ENCODE assay signal across 16 cellular contexts in the genomic region with DNA sequence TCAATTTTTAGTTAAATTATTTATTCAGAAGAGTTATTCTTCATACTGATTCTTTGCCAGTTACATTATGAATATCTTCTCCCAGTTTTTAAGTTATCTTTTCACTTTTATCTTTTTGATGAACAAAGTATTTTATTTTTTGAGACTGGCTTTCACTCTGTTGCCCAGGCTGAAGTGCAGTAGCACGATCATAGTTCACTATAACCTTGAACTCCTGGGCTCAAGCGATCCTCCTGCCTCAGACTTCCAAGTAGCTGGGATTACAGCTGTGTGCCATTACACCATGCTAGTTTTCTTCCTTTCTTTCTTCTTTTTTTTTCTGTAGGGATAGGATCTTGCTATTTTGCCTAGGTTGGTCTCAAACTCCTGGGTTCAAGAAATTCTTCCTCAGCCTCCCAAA. TPM values are rescaled to one million over a fixed set of nuclear protein-coding genes. Genes with fewer than 3 reads are reported as not detected.
A peak's percentile ranks its signal among the peaks of the same experiment; 100 is the strongest.
DNase-seq lines count a peak whose midpoint lies in the region; ATAC-seq and TF ChIP-seq lines count a peak whose summit lies in the region.
"Had no signal": no experiment of that assay in that cellular context is flagged by ENCODE, and none has a peak within 500 bp of the region (broad histone marks: within the 10 kb centered on the region; RNA-seq: fewer than 3 reads in every experiment).

No MANE protein-coding gene starts in this region.

- BruUV-seq in MCF 10A (replicated peaks; lab: Mats Ljungman, UMichigan) (no TSS peak), mammary epithelial cell (replicated peaks; lab: Mats Ljungman, UMichigan) (no TSS peak), Caco-2 (replicated peaks; lab: Mats Ljungman, UMichigan) (no TSS peak)

- POLR2A ChIA-PET in MCF 10A (lab: Yijun Ruan, JAX): no interaction called here
- POLR2A ChIA-PET in Caco-2 (lab: Charles Lee): no interaction called here
- POLR2A ChIA-PET in naive thymus-derived CD4-positive, alpha-beta T cell (lab: Charles Lee): no interaction called here

- no peak overlapping the region for H3K4me3 ChIP-seq in mammary epithelial cell (replicated peaks in 1 of 3; ENCODE audit: insufficient read depth in 1 of 3, low read depth in 2 of 3, low read length in 3 of 3)
- H3K4me3 ChIP-seq in liver (ENCODE audit: low read depth in 1 of 3, low read length in 3 of 3): no peak overlapping the region
- H3K4me3 ChIP-seq in Caco-2 (ENCODE audit: low read depth, low read length): no peak overlapping the region
- H3K4me3 ChIP-seq in naive thymus-derived CD4-positive, alpha-beta T cell (ENCODE audit: low read length): no peak overlapping the region
- H3K4me3 ChIP-seq: BLaER1 treated with 17β-estradiol and CSF1 and Interleukin-3, amounts not matched to agents 10 nM and 100 nM; GM23248; HAP-1 had no signal

- no peak for ATAC-seq in naive thymus-derived CD4-positive, alpha-beta T cell
- ATAC-seq: CD8-positive, alpha-beta T cell had no signal

- TF ChIP-seq CTCF in MCF 10A (IDR thresholded peaks at IDR 0.05; ENCODE audit: unreplicated experiment) (no peak), mammary epithelial cell (conservative IDR thresholded peaks at IDR 0.05 in 1 of 2, IDR thresholded peaks at IDR 0.05 in 1 of 2; ENCODE audit: extremely low read depth in 1 of 2, insufficient read depth in 1 of 2, low read depth in 1 of 2, low read length in 2 of 2) (no peak), HFFc6 (IDR thresholded peaks at IDR 0.05) (no peak), liver (IDR thresholded peaks at IDR 0.05; ENCODE audit: low read depth, low read length, missing input control) (no peak), progenitor cell of endocrine pancreas (IDR thresholded peaks at IDR 0.05; ENCODE audit: unreplicated experiment) (no peak), Caco-2 (IDR thresholded peaks at IDR 0.05; ENCODE audit: insufficient read depth in 1 of 2, low read depth in 1 of 2, low read length in 1 of 2, severe bottlenecking in 1 of 2, unreplicated experiment in 1 of 2) (no peak)

- H3K27me3 Mint-ChIP-seq in MCF 10A (ENCODE audit: insufficient read depth, unreplicated experiment) (no peaks in the 10 kb centered on the region), HFFc6 (ENCODE audit: insufficient read depth) (no peaks in the 10 kb centered on the region), progenitor cell of endocrine pancreas (no peaks in the 10 kb centered on the region), Caco-2 (ENCODE audit: insufficient read depth, unreplicated experiment) (no peaks in the 10 kb centered on the region)
- H3K27me3 Mint-ChIP-seq in naive thymus-derived CD4-positive, alpha-beta T cell: peaks cover 0 to 5% (median 0%) of the 10 kb centered on the region in 5 donors
- H3K27me3 Mint-ChIP-seq: B cell had no signal

- peaks cover 8% of the 10 kb centered on the region for H3K36me3 ChIP-seq in mammary epithelial cell (ENCODE audit: insufficient read depth, low read length)
- peaks cover 1 to 6% (median 3%) of the 10 kb centered on the region in 4 donors for H3K36me3 ChIP-seq in liver (ENCODE audit: control insufficient read depth in 4 of 4, insufficient read depth in 3 of 4, low read depth in 1 of 4, low read length in 3 of 4)
- H3K36me3 ChIP-seq in Caco-2 (ENCODE audit: control insufficient read depth, insufficient read depth, low read length): peaks cover 2% of the 10 kb centered on the region; the same call in 1 of the 2 replicates
- H3K36me3 ChIP-seq in naive thymus-derived CD4-positive, alpha-beta T cell (ENCODE audit: control insufficient read depth in 2 of 3, insufficient read depth in 3 of 3, low read length in 3 of 3): peaks cover 0 to 15% (median 0%) of the 10 kb centered on the region in 3 experiments

- H3K27me3 ChIP-seq in mammary epithelial cell (ENCODE audit: insufficient read depth, low read length) (no peaks in the 10 kb centered on the region), liver (ENCODE audit: control insufficient read depth in 4 of 4, insufficient read depth in 4 of 4, low read length in 3 of 4) (no peaks in the 10 kb centered on the region), Caco-2 (replicated peaks; ENCODE audit: control insufficient read depth, insufficient read depth, low read length) (no peaks in the 10 kb centered on the region)
- H3K27me3 ChIP-seq in naive thymus-derived CD4-positive, alpha-beta T cell (ENCODE audit: control insufficient read depth in 2 of 2, insufficient read depth in 2 of 2, low read length in 2 of 2): no peaks in the 10 kb centered on the region
- H3K27me3 ChIP-seq: BLaER1 treated with 17β-estradiol and CSF1 and Interleukin-3, amounts not matched to agents 10 nM and 100 nM had no signal

- no peak for TF ChIP-seq RAD21 in liver (IDR thresholded peaks at IDR 0.05)

- H3K36me3 Mint-ChIP-seq in MCF 10A (ENCODE audit: insufficient read depth, unreplicated experiment) (peaks cover 20% of the 10 kb centered on the region), HFFc6 (ENCODE audit: low read depth) (peaks cover 45% of the 10 kb centered on the region), progenitor cell of endocrine pancreas (ENCODE audit: insufficient read depth) (peaks cover 24% of the 10 kb centered on the region), Caco-2 (ENCODE audit: insufficient read depth, unreplicated experiment) (peaks cover 8% of the 10 kb centered on the region)
- H3K36me3 Mint-ChIP-seq in naive thymus-derived CD4-positive, alpha-beta T cell: peaks cover 2 to 33% (median 21%) of the 10 kb centered on the region in 5 donors

- dilution Hi-C loops in mammary epithelial cell (cut with HindIII; ENCODE audit: low sequenced_read_pairs): no loop called here

- peaks cover 15% of the 10 kb centered on the region for H3K4me1 ChIP-seq in mammary epithelial cell (ENCODE audit: insufficient read depth, low read length)
- H3K4me1 ChIP-seq in liver (ENCODE audit: control insufficient read depth in 4 of 4, insufficient read depth in 4 of 4, low read length in 3 of 4): peaks cover 4 to 49% (median 27%) of the 10 kb centered on the region in 4 donors
- H3K4me1 ChIP-seq in Caco-2: peaks cover 14% of the 10 kb centered on the region; the same call in 1 of the 2 replicates
- peaks cover 8 to 14% of the 10 kb centered on the region in 2 donors for H3K4me1 ChIP-seq in naive thymus-derived CD4-positive, alpha-beta T cell (ENCODE audit: control insufficient read depth in 2 of 2, insufficient read depth in 2 of 2, low read length in 2 of 2)

- DNase-seq in MCF 10A (ENCODE audit: unreplicated experiment) (no peak), mammary epithelial cell (no peak), HFFc6 (no peak), progenitor cell of endocrine pancreas (ENCODE audit: low spot score, unreplicated experiment) (no peak), Caco-2 (no peak), Ammon's horn (ENCODE audit: low spot score) (no peak)
- DNase-seq in naive thymus-derived CD4-positive, alpha-beta T cell: no peak
- DNase-seq: 8988T; CD8-positive, alpha-beta T cell; DMS 273 treated with DMSO at 0.1 percent for 48 hours; DMS53; GM23248 had no signal

- H3K9ac ChIP-seq in mammary epithelial cell (ENCODE audit: insufficient read depth, low read length) (no peak overlapping the region), liver (ENCODE audit: low read depth in 1 of 2, low read length in 2 of 2) (no peak overlapping the region)
- H3K9ac ChIP-seq: BLaER1 treated with 17β-estradiol and CSF1 and Interleukin-3, amounts not matched to agents 10 nM and 100 nM; GM23248 had no signal

- no peak overlapping the region for H3K27ac ChIP-seq in mammary epithelial cell (ENCODE audit: insufficient read depth, low read depth, low read length)
- H3K27ac ChIP-seq in liver (ENCODE audit: low read depth in 1 of 2, low read length in 2 of 2): no peak overlapping the region
- no peak overlapping the region for H3K27ac ChIP-seq in naive thymus-derived CD4-positive, alpha-beta T cell (ENCODE audit: low read depth, low read length)
- H3K27ac ChIP-seq: BLaER1 treated with 17β-estradiol and CSF1 and Interleukin-3, amounts not matched to agents 10 nM and 100 nM; GM23248 had no signal

- H3K9me3 Mint-ChIP-seq in MCF 10A (ENCODE audit: unreplicated experiment): no peaks in the 10 kb centered on the region
- no peaks in the 10 kb centered on the region for H3K9me3 Mint-ChIP-seq in HFFc6
- H3K9me3 Mint-ChIP-seq in progenitor cell of endocrine pancreas (ENCODE audit: low read depth): peaks cover 8% of the 10 kb centered on the region
- no peaks in the 10 kb centered on the region for H3K9me3 Mint-ChIP-seq in Caco-2 (ENCODE audit: unreplicated experiment)
- H3K9me3 Mint-ChIP-seq in naive thymus-derived CD4-positive, alpha-beta T cell: no peaks in the 10 kb centered on the region
- H3K9me3 Mint-ChIP-seq: CD8-positive, alpha-beta T cell had no signal

- in situ Hi-C loops in mammary epithelial cell (cut with MboI; ENCODE audit: low sequenced_read_pairs in 2 of 2): no loop called here

- H4K20me1 ChIP-seq in mammary epithelial cell (ENCODE audit: insufficient read depth, low read length): no peaks in the 10 kb centered on the region

- peaks cover 60% of the 10 kb centered on the region for H3K79me2 ChIP-seq in mammary epithelial cell (ENCODE audit: insufficient read depth, low read length)

- H3K27ac Mint-ChIP-seq in MCF 10A (ENCODE audit: low read depth, unreplicated experiment) (peak overlapping the region; percentile 17), HFFc6 (peak overlapping the region; percentile 32; the same call in 1 of the 2 replicates), progenitor cell of endocrine pancreas (no peak overlapping the region), Caco-2 (ENCODE audit: unreplicated experiment) (no peak overlapping the region)
- H3K27ac Mint-ChIP-seq in naive thymus-derived CD4-positive, alpha-beta T cell: peak overlapping the region in 1 of 9 donors; percentile 27
- H3K27ac Mint-ChIP-seq: B cell had no signal

- no peaks in the 10 kb centered on the region for H3K9me3 ChIP-seq in mammary epithelial cell (replicated peaks; ENCODE audit: insufficient read depth, low read length)
- H3K9me3 ChIP-seq in liver (ENCODE audit: control insufficient read depth in 4 of 4, low read length in 3 of 4): no peaks in the 10 kb centered on the region
- H3K9me3 ChIP-seq in Caco-2: no peaks in the 10 kb centered on the region
- no peaks in the 10 kb centered on the region for H3K9me3 ChIP-seq in naive thymus-derived CD4-positive, alpha-beta T cell (ENCODE audit: control insufficient read depth in 2 of 3, low read length in 3 of 3)
- H3K9me3 ChIP-seq: BLaER1 treated with 17β-estradiol and CSF1 and Interleukin-3, amounts not matched to agents 10 nM and 100 nM; HAP-1 had no signal

- 100% methylated on average over 2 of the region's 2 CpGs for WGBS in mammary epithelial cell (ENCODE audit: low coverage, missing lambda C conversion rate)
- 46% methylated on average over 2 of the region's 2 CpGs for WGBS in liver

- H3K4me3 Mint-ChIP-seq in MCF 10A (ENCODE audit: unreplicated experiment) (no peak overlapping the region), HFFc6 (no peak overlapping the region), progenitor cell of endocrine pancreas (ENCODE audit: low read depth) (peak overlapping the region; percentile 25), Caco-2 (ENCODE audit: unreplicated experiment) (no peak overlapping the region)
- no peak overlapping the region for H3K4me3 Mint-ChIP-seq in naive thymus-derived CD4-positive, alpha-beta T cell
- H3K4me3 Mint-ChIP-seq: B cell; CD8-positive, alpha-beta T cell had no signal

- no peak overlapping the region for H3K4me2 ChIP-seq in mammary epithelial cell (ENCODE audit: insufficient read depth, low read depth, low read length)

- H3K4me1 Mint-ChIP-seq in MCF 10A (ENCODE audit: insufficient read depth, unreplicated experiment): peaks cover 19% of the 10 kb centered on the region
- peaks cover 57% of the 10 kb centered on the region for H3K4me1 Mint-ChIP-seq in HFFc6 (ENCODE audit: low read depth)
- peaks cover 30% of the 10 kb centered on the region for H3K4me1 Mint-ChIP-seq in progenitor cell of endocrine pancreas (ENCODE audit: low read depth)
- no peaks in the 10 kb centered on the region for H3K4me1 Mint-ChIP-seq in Caco-2 (ENCODE audit: low read depth, unreplicated experiment)
- peaks cover 7 to 37% (median 25%) of the 10 kb centered on the region in 7 donors for H3K4me1 Mint-ChIP-seq in naive thymus-derived CD4-positive, alpha-beta T cell

- intact Hi-C loops in MCF 10A (cut with micrococcal nuclease): no loop called here
- intact Hi-C loops in mammary epithelial cell (cut with micrococcal nuclease): no loop called here
- intact Hi-C loops in Caco-2 (cut with micrococcal nuclease; ENCODE audit: unreplicated experiment): no loop called here
- intact Hi-C loops in naive thymus-derived CD4-positive, alpha-beta T cell (cut with micrococcal nuclease): no loop called here

- CTCF ChIA-PET in MCF 10A (lab: Yijun Ruan, JAX) (interaction anchor here (0.6 to 0.7 kb wide), 3 partner anchors 272 to 958 kb away, joined by 3 to 4 read pairs (median 3); no protein-coding TSS in a partner anchor), mammary epithelial cell (lab: Charles Lee; ENCODE audit: low non-redundant PET) (no interaction called here), Caco-2 (lab: Charles Lee) (no interaction called here)
- CTCF ChIA-PET in naive thymus-derived CD4-positive, alpha-beta T cell (lab: Charles Lee): no interaction called here

- H2AFZ ChIP-seq in mammary epithelial cell (ENCODE audit: low read depth, low read length): no peak overlapping the region
- H2AFZ ChIP-seq: GM23248 had no signal

RNA-seq across cellular contexts. Expression of a gene that starts 3.5 kb away (rescaled TPM):
- total RNA-seq in MCF 10A (2022) (14.0 and 15.1 TPM in 2 replicates), mammary epithelial cell (1 to 10 TPM; 8.3 to 9.2 TPM), liver (10 to 100 TPM in 1 of 2 donors, 1 to 10 TPM in 1; 8.8 to 11.1 TPM), progenitor cell of endocrine pancreas (23.1 and 26.2 TPM in 2 replicates), Caco-2 (2022) (6.5 and 11.0 TPM in 2 replicates)
- polyA plus RNA-seq in mammary epithelial cell (4.1 TPM), liver (1 to 10 TPM; 4.0 to 8.5 TPM)
- polyA minus RNA-seq in mammary epithelial cell: 35.5 TPM
- total RNA-seq in HFFc6 (2021; fragmentation: NEBNext Ultra II Directional; extraction: Animal tissue kit (Norgen Biotek cat#: 25700)): 10 to 100 TPM; 13.7 to 18.5 (median 16.3) TPM
- 10 to 100 TPM; 10.9 to 25.3 (median 22.7) TPM for total RNA-seq in naive thymus-derived CD4-positive, alpha-beta T cell
- 1 to 10 TPM; 4.6 to 6.7 TPM for polyA plus RNA-seq in naive thymus-derived CD4-positive, alpha-beta T cell

Comparison
In these comparisons a context has a peak if more than half of its experiments do, and no peak if none do; other contexts are left out.
1. H3K27ac Mint-ChIP-seq: peak in MCF 10A (single experiment) and HFFc6 (single experiment); none in progenitor cell of endocrine pancreas (single experiment) and Caco-2 (single experiment).